ENCODE assay signal across 8 cellular contexts in genomic region chr5:69364414-69364813, GRCh38. TPM values are rescaled to one million over a fixed set of nuclear protein-coding genes. Genes with fewer than 3 reads are reported as not detected.
DNase-seq lines count a peak whose midpoint lies in the region; ATAC-seq, FAIRE-seq and TF ChIP-seq lines count a peak whose summit lies in the region.

No MANE protein-coding gene starts in this region.

- H3K27ac ChIP-seq in prostate gland = no peak overlapping the region
- H3K27ac ChIP-seq in ascending aorta = no peak overlapping the region

- peaks cover 29% of the 10 kb centered on the region for H3K4me1 Mint-ChIP-seq in activated CD8-positive, alpha-beta memory T cell treated with anti-CD3 and anti-CD28 coated beads, Interleukin-2, amount 10 ng/mL, durations not matched to agents 7 days and 5 days

- no peak for DNase-seq in activated CD8-positive, alpha-beta memory T cell treated with anti-CD3 and anti-CD28 coated beads, Interleukin-2, amount 10 ng/mL, durations not matched to agents 7 days and 5 days
- no peak for DNase-seq in activated CD8-positive, alpha-beta memory T cell treated with anti-CD3 and anti-CD28 coated beads for 24 hours
- DNase-seq in bronchial epithelial cell (ENCODE audit: low read depth) (peak; percentile 17), prostate gland (ENCODE audit: low spot score) (no peak), ascending aorta (ENCODE audit: low spot score in 2 of 2) (no peak)

- CTCF ChIA-PET in activated CD8-positive, alpha-beta memory T cell treated with anti-CD3 and anti-CD28 coated beads, Interleukin-2, amount 10 ng/mL, durations not matched to agents 7 days and 5 days (lab: Charles Lee) = no interaction called here

- TF ChIP-seq CTCF in LNCAP (IDR thresholded peaks at IDR 0.05) (peak; percentile 51), bronchial epithelial cell (IDR thresholded peaks at IDR 0.05; ENCODE audit: insufficient read depth, low read length, severe bottlenecking) (peak; percentile 19), prostate gland (IDR thresholded peaks at IDR 0.05) (peak in 3 of 4 experiments; percentile 13 to 23 (median 17)), ascending aorta (IDR thresholded peaks at IDR 0.05) (no peak)

- peaks cover 33% of the 10 kb centered on the region for H3K36me3 Mint-ChIP-seq in activated CD8-positive, alpha-beta memory T cell treated with anti-CD3 and anti-CD28 coated beads, Interleukin-2, amount 10 ng/mL, durations not matched to agents 7 days and 5 days

- no peak overlapping the region for H3K4me3 Mint-ChIP-seq in activated CD8-positive, alpha-beta memory T cell treated with anti-CD3 and anti-CD28 coated beads, Interleukin-2, amount 10 ng/mL, durations not matched to agents 7 days and 5 days

- no peaks in the 10 kb centered on the region for H3K27me3 Mint-ChIP-seq in activated CD8-positive, alpha-beta memory T cell treated with anti-CD3 and anti-CD28 coated beads, Interleukin-2, amount 10 ng/mL, durations not matched to agents 7 days and 5 days

- H3K9me3 ChIP-seq in prostate gland = no peaks in the 10 kb centered on the region
- no peaks in the 10 kb centered on the region for H3K9me3 ChIP-seq in ascending aorta

- FAIRE-seq in bronchial epithelial cell (lab: Jason Lieb, UNC) = no peak

- H3K9me3 Mint-ChIP-seq in activated CD8-positive, alpha-beta memory T cell treated with anti-CD3 and anti-CD28 coated beads, Interleukin-2, amount 10 ng/mL, durations not matched to agents 7 days and 5 days (ENCODE audit: low read depth) = no peaks in the 10 kb centered on the region

- H3K4me3 ChIP-seq in bronchial epithelial cell (ENCODE audit: low read depth, low read length) (no peak overlapping the region), prostate gland (no peak overlapping the region), ascending aorta (no peak overlapping the region)

- TF ChIP-seq POLR2A in prostate gland (IDR thresholded peaks at IDR 0.05) = no peak

- peak overlapping the region; percentile 43 for H3K27ac Mint-ChIP-seq in activated CD8-positive, alpha-beta memory T cell treated with anti-CD3 and anti-CD28 coated beads, Interleukin-2, amount 10 ng/mL, durations not matched to agents 7 days and 5 days

- no peaks in the 10 kb centered on the region for H3K4me1 ChIP-seq in prostate gland (replicated peaks)
- peaks cover 7 to 13% of the 10 kb centered on the region in 2 donors for H3K4me1 ChIP-seq in ascending aorta

- peaks cover 4% of the 10 kb centered on the region for H3K36me3 ChIP-seq in bronchial epithelial cell (ENCODE audit: control insufficient read depth, insufficient read depth, low read length)
- no peaks in the 10 kb centered on the region for H3K36me3 ChIP-seq in prostate gland
- peaks cover 17 to 32% of the 10 kb centered on the region in 2 donors for H3K36me3 ChIP-seq in ascending aorta

- no peak for ATAC-seq in activated CD8-positive, alpha-beta memory T cell treated with anti-CD3 and anti-CD28 coated beads, Interleukin-2, amount 10 ng/mL, durations not matched to agents 7 days and 5 days
- ATAC-seq in GM21390 (IDR thresholded peaks at IDR 0.05; ENCODE audit: unreplicated experiment) (no peak), HG02840 (IDR thresholded peaks at IDR 0.05; ENCODE audit: low FRiP score, unreplicated experiment) (no peak)

- intact Hi-C loops in prostate gland (cut with DNase I) = no loop called here
- intact Hi-C loops in ascending aorta (cut with DNase I) = no loop called here

- H3K27me3 ChIP-seq in bronchial epithelial cell (ENCODE audit: control insufficient read depth, insufficient read depth, low read length) (no peaks in the 10 kb centered on the region), prostate gland (replicated peaks; ENCODE audit: insufficient read depth) (no peaks in the 10 kb centered on the region), ascending aorta (no peaks in the 10 kb centered on the region)

- WGBS in prostate gland = 59% methylated on average over 3 of the region's 3 CpGs

RNA-seq across cellular contexts. Expression of gene AK6, which starts 4.9 kb away (rescaled TPM):
- total RNA-seq in activated CD8-positive, alpha-beta memory T cell treated with anti-CD3 and anti-CD28 coated beads, Interleukin-2, amount 10 ng/mL, durations not matched to agents 7 days and 5 days = 10 to 100 TPM; 31.8 to 49.1 TPM
- 32.6 and 50.2 TPM in 2 replicates for total RNA-seq in bronchial epithelial cell
- 10 to 100 TPM; 21.3 to 33.0 TPM for total RNA-seq in prostate gland
- total RNA-seq in ascending aorta = 3.9 TPM

RNA-seq across cellular contexts. Expression of gene TAF9, which starts 4.9 kb away (rescaled TPM):
- total RNA-seq in activated CD8-positive, alpha-beta memory T cell treated with anti-CD3 and anti-CD28 coated beads, Interleukin-2, amount 10 ng/mL, durations not matched to agents 7 days and 5 days = 10 to 100 TPM; 48.9 to 63.1 TPM
- total RNA-seq in bronchial epithelial cell (66.9 and 150 TPM in 2 replicates), prostate gland (10 to 100 TPM; 32.2 to 50.1 TPM), ascending aorta (6.3 TPM)

RNA-seq across cellular contexts. Expression of gene RAD17, which starts 5.2 kb away (rescaled TPM):
- 10 to 100 TPM; 19.7 to 26.4 TPM for total RNA-seq in activated CD8-positive, alpha-beta memory T cell treated with anti-CD3 and anti-CD28 coated beads, Interleukin-2, amount 10 ng/mL, durations not matched to agents 7 days and 5 days
- total RNA-seq in bronchial epithelial cell (17.6 and 23.2 TPM in 2 replicates), prostate gland (10 to 100 TPM; 28.8 to 29.5 TPM), ascending aorta (24.4 TPM)

RNA-seq across cellular contexts. Expression of gene CCDC125, which starts 31.8 kb away (rescaled TPM):
- 10 to 100 TPM in 1 of 2 experiments, 1 to 10 TPM in 1; 9.4 to 11.2 TPM for total RNA-seq in activated CD8-positive, alpha-beta memory T cell treated with anti-CD3 and anti-CD28 coated beads, Interleukin-2, amount 10 ng/mL, durations not matched to agents 7 days and 5 days
- total RNA-seq in bronchial epithelial cell = 3.4 and 5.5 TPM in 2 replicates
- 10 to 100 TPM; 12.9 to 21.7 TPM for total RNA-seq in prostate gland
- 5.2 TPM for total RNA-seq in ascending aorta

RNA-seq across cellular contexts. Expression of gene MARVELD2, which starts 50.5 kb away (rescaled TPM):
- total RNA-seq in activated CD8-positive, alpha-beta memory T cell treated with anti-CD3 and anti-CD28 coated beads, Interleukin-2, amount 10 ng/mL, durations not matched to agents 7 days and 5 days = under 1 TPM; 0.18 to 0.26 TPM
- total RNA-seq in bronchial epithelial cell (19.5 and 28.7 TPM in 2 replicates), prostate gland (10 to 100 TPM in 1 of 2 donors, 1 to 10 TPM in 1; 9.5 to 30.1 TPM), ascending aorta (not detected)

Comparison
In these comparisons a context has a peak if more than half of its experiments do, and no peak if none do; other contexts are left out.
1. CTCF ChIP-seq: peak in LNCAP (single experiment), bronchial epithelial cell (single experiment) and prostate gland (3 of 4); none in ascending aorta (0 of 3).